Comparison of ENCODE assay signal across 31 cellular contexts in the genomic region with DNA sequence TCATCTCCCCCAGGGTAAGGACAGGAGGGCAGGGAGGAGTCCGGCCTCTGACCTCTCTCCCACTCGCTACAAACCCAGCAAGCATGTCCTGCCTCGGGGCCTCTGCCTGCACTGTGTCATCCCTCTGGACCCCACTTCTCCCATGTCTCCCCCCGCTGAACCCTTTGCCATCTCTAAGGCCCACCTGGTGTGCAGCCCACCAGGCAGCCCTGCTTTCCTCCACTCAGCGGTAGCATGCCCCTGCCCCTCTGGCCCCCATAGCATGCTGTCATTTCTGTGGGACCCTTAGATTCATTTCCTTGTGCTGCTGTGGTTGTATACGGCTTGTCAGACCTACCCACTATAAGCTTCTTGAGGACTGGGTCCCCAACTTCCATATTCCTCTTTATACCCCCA. TPM values are rescaled to one million over a fixed set of nuclear protein-coding genes. Genes with fewer than 3 reads are reported as not detected.
"Had no signal": no experiment of that assay in that cellular context is flagged by ENCODE, and none has a peak within 500 bp of the region (broad histone marks: within the 10 kb centered on the region; RNA-seq: fewer than 3 reads in every experiment).

No MANE protein-coding gene starts in this region.

- H3K27ac ChIP-seq: brain microvascular endothelial cell, coronary artery, dorsolateral prefrontal cortex, VCaP had no signal

- H3K4me1 Mint-ChIP-seq: activated CD4-positive, alpha-beta T cell treated with anti-CD3 and anti-CD28 coated beads, Interleukin-2, amount 10 ng/mL, durations not matched to agents 7 days and 5 days; central memory CD8-positive, alpha-beta T cell; endodermal cell; WTC11 had no signal

- H3K4me3 ChIP-seq: coronary artery, dorsolateral prefrontal cortex had no signal

- ATAC-seq: esophagus mucosa, T-helper 17 cell, WTC11 had no signal

- H3K36me3 ChIP-seq: brain microvascular endothelial cell had no signal

- H3K4me3 Mint-ChIP-seq: activated CD4-positive, alpha-beta memory T cell treated with anti-CD3 and anti-CD28 coated beads, Interleukin-2, amount 10 ng/mL, durations not matched to agents 7 days and 5 days; activated CD4-positive, alpha-beta T cell treated with anti-CD3 and anti-CD28 coated beads, Interleukin-2, amount 10 ng/mL, durations not matched to agents 7 days and 5 days; activated naive CD8-positive, alpha-beta T cell; activated T-cell treated with anti-CD3 and anti-CD28 coated beads, Interleukin-2, amount 50 U/mL, for 24 hours; activated T-cell treated with anti-CD3 and anti-CD28 coated beads, Interleukin-2, amount 50 U/mL, for 72 hours; central memory CD8-positive, alpha-beta T cell; dendritic cell treated with granulocyte-macrophage colony-stimulating factor and Interleukin-4, amounts not matched to agents 40 ng/mL and 50 ng/mL, for 4 days; endodermal cell; T-helper 17 cell; T-helper 2 cell treated with Interferon-gamma antibody and Interleukin-4, amounts not matched to agents 5 μg/mL and 100 μg/mL, for 36 hours; WTC11 had no signal

- H3K9me3 Mint-ChIP-seq: activated CD4-positive, alpha-beta memory T cell treated with anti-CD3 and anti-CD28 coated beads, Interleukin-2, amount 10 ng/mL, durations not matched to agents 7 days and 5 days; activated CD4-positive, alpha-beta T cell treated with anti-CD3 and anti-CD28 coated beads, Interleukin-2, amount 10 ng/mL, durations not matched to agents 7 days and 5 days; activated T-cell treated with anti-CD3 and anti-CD28 coated beads, Interleukin-2, amount 50 U/mL, for 24 hours; activated T-cell treated with anti-CD3 and anti-CD28 coated beads, Interleukin-2, amount 50 U/mL, for 72 hours; central memory CD8-positive, alpha-beta T cell; dendritic cell treated with granulocyte-macrophage colony-stimulating factor and Interleukin-4, amounts not matched to agents 40 ng/mL and 50 ng/mL, for 4 days; endodermal cell; T-helper 2 cell treated with Interferon-gamma antibody and Interleukin-4, amounts not matched to agents 5 μg/mL and 100 μg/mL, for 36 hours; WTC11 had no signal

- H3K27me3 ChIP-seq: brain microvascular endothelial cell, dorsolateral prefrontal cortex had no signal

- H3K36me3 Mint-ChIP-seq: activated naive CD8-positive, alpha-beta T cell; WTC11 had no signal

- DNase-seq: activated CD4-positive, alpha-beta memory T cell treated with anti-CD3 and anti-CD28 coated beads, Interleukin-2, amount 10 ng/mL, durations not matched to agents 7 days and 5 days; activated CD4-positive, alpha-beta T cell treated with anti-CD3 and anti-CD28 coated beads for 1 hour; activated CD4-positive, alpha-beta T cell treated with anti-CD3 and anti-CD28 coated beads for 4 hours; activated CD4-positive, alpha-beta T cell treated with anti-CD3 and anti-CD28 coated beads, Interleukin-2, amount 10 ng/mL, durations not matched to agents 7 days and 5 days; activated CD4-positive, alpha-beta T cell treated with anti-CD3 and anti-CD28 coated beads, Interleukin-2, amount 50 U/mL, for 4 hours; activated CD8-positive, alpha-beta memory T cell treated with anti-CD3 and anti-CD28 coated beads, Interleukin-2, amount 50 U/mL, for 48 hours; activated gamma-delta T cell; activated naive CD4-positive, alpha-beta T cell treated with anti-CD3 and anti-CD28 coated beads, Interleukin-2, amount 50 U/mL, for 16 hours; activated naive CD4-positive, alpha-beta T cell treated with Interleukin-2 at 50 U/mL for 16 hours; activated T-cell treated with anti-CD3 and anti-CD28 coated beads for 4 hours; activated T-cell treated with anti-CD3 and anti-CD28 coated beads, Interleukin-2, amount 50 U/mL, for 24 hours; activated T-cell treated with anti-CD3 and anti-CD28 coated beads, Interleukin-2, amount 50 U/mL, for 72 hours; amniotic stem cell; anterior cingulate cortex; brain microvascular endothelial cell; effector memory CD4-positive, alpha-beta T cell; foreskin fibroblast; SW 1271; T-helper 1 cell; T-helper 17 cell; T1000 had no signal

- H3K27me3 Mint-ChIP-seq: activated CD4-positive, alpha-beta T cell treated with anti-CD3 and anti-CD28 coated beads, Interleukin-2, amount 10 ng/mL, durations not matched to agents 7 days and 5 days; activated naive CD8-positive, alpha-beta T cell; activated T-cell treated with anti-CD3 and anti-CD28 coated beads, Interleukin-2, amount 50 U/mL, for 24 hours; central memory CD8-positive, alpha-beta T cell; dendritic cell treated with granulocyte-macrophage colony-stimulating factor and Interleukin-4, amounts not matched to agents 40 ng/mL and 50 ng/mL, for 4 days; T-helper 17 cell had no signal

- H3K27ac Mint-ChIP-seq: activated CD4-positive, alpha-beta memory T cell treated with anti-CD3 and anti-CD28 coated beads, Interleukin-2, amount 10 ng/mL, durations not matched to agents 7 days and 5 days; activated CD4-positive, alpha-beta T cell treated with anti-CD3 and anti-CD28 coated beads, Interleukin-2, amount 10 ng/mL, durations not matched to agents 7 days and 5 days; activated naive CD8-positive, alpha-beta T cell; activated T-cell treated with anti-CD3 and anti-CD28 coated beads, Interleukin-2, amount 50 U/mL, for 24 hours; activated T-cell treated with anti-CD3 and anti-CD28 coated beads, Interleukin-2, amount 50 U/mL, for 72 hours; dendritic cell treated with granulocyte-macrophage colony-stimulating factor and Interleukin-4, amounts not matched to agents 40 ng/mL and 50 ng/mL, for 4 days; endodermal cell; T-helper 17 cell; T-helper 2 cell treated with Interferon-gamma antibody and Interleukin-4, amounts not matched to agents 5 μg/mL and 100 μg/mL, for 36 hours; WTC11 had no signal

RNA-seq across cellular contexts. Expression of a gene that starts 17.7 kb away (rescaled TPM):
- total RNA-seq: T-helper 17 cell had no signal
